Comparison of ENCODE assay signal across 1 cellular context in genomic region chr13:46172531-46172991, GRCh38.
TF ChIP-seq lines count a peak whose summit lies in the region.

No MANE protein-coding gene starts in this region.

TF ChIP-seq in GM12878, 131 proteins besides CTCF, POLR2A, EP300 and RAD21:
- TF ChIP-seq POU2F2 (IDR thresholded peaks at IDR 0.05; ENCODE audit: borderline replicate concordance, low read depth, low read length) (peak; percentile 33; the same call in 1 of the 3 replicates), TBL1XR1 (IDR thresholded peaks at IDR 0.05; ENCODE audit: low read depth, low read length) (no peak), NFIC (IDR thresholded peaks at IDR 0.05; ENCODE audit: low read depth, low read length) (peak; percentile 23; the same call in 1 of the 2 replicates), POLR2AphosphoS5 (IDR thresholded peaks at IDR 0.05; ENCODE audit: low read length) (peak; percentile 57; the same call in 1 of the 2 replicates), USF2 (IDR thresholded peaks at IDR 0.05; ENCODE audit: borderline replicate concordance, low read depth, low read length) (no peak), YBX1 (IDR thresholded peaks at IDR 0.05) (no peak), SMAD1 (IDR thresholded peaks at IDR 0.05; ENCODE audit: low read depth, partially characterized antibody) (no peak), DPF2 (IDR thresholded peaks at IDR 0.05) (no peak), HDGF (IDR thresholded peaks at IDR 0.05) (peak; percentile 41; the same call in 1 of the 2 replicates), HDAC6 (IDR thresholded peaks at IDR 0.05; ENCODE audit: unreplicated experiment) (no peak), RB1 (IDR thresholded peaks at IDR 0.05; ENCODE audit: borderline replicate concordance) (no peak), SUZ12 (IDR thresholded peaks at IDR 0.05; ENCODE audit: unreplicated experiment) (no peak), RUNX3 (IDR thresholded peaks at IDR 0.05; ENCODE audit: low read length) (peak; percentile 18; the same call in 1 of the 2 replicates), E2F4 (IDR thresholded peaks at IDR 0.05; ENCODE audit: low read depth, low read length) (no peak), NBN (IDR thresholded peaks at IDR 0.05) (0 out of 2 replicates have a peak, but pooled peaks have one; percentile 38)
- TF ChIP-seq, protein P1, sequence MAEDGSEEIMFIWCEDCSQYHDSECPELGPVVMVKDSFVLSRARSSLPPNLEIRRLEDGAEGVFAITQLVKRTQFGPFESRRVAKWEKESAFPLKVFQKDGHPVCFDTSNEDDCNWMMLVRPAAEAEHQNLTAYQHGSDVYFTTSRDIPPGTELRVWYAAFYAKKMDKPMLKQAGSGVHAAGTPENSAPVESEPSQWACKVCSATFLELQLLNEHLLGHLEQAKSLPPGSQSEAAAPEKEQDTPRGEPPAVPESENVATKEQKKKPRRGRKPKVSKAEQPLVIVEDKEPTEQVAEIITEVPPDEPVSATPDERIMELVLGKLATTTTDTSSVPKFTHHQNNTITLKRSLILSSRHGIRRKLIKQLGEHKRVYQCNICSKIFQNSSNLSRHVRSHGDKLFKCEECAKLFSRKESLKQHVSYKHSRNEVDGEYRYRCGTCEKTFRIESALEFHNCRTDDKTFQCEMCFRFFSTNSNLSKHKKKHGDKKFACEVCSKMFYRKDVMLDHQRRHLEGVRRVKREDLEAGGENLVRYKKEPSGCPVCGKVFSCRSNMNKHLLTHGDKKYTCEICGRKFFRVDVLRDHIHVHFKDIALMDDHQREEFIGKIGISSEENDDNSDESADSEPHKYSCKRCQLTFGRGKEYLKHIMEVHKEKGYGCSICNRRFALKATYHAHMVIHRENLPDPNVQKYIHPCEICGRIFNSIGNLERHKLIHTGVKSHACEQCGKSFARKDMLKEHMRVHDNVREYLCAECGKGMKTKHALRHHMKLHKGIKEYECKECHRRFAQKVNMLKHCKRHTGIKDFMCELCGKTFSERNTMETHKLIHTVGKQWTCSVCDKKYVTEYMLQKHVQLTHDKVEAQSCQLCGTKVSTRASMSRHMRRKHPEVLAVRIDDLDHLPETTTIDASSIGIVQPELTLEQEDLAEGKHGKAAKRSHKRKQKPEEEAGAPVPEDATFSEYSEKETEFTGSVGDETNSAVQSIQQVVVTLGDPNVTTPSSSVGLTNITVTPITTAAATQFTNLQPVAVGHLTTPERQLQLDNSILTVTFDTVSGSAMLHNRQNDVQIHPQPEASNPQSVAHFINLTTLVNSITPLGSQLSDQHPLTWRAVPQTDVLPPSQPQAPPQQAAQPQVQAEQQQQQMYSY (CRISPR knock-in tag; IDR thresholded peaks at IDR 0.05): no peak
